Comparison of ENCODE assay signal across 8 cellular contexts in the genomic region with DNA sequence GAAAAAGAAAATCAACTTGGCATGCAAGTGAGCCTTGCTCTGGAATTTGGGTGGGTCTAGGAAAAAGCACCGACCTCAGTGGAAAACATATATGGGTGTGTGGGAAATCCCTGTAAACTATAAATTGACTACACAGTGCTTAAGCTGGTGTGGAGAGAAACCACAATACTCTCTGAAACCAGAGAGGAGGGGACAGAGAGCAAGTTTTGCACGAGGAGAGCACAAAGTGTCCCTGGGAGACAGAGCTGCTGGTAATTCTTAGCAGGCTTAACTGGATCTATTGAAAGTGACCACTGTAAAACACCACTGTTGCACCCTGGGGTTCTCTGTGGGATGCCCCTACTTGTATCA.
DNase-seq lines count a peak whose midpoint lies in the region; ATAC-seq and TF ChIP-seq lines count a peak whose summit lies in the region.
"Had no signal": no experiment of that assay in that cellular context is flagged by ENCODE, and none has a peak within 500 bp of the region (broad histone marks: within the 10 kb centered on the region; RNA-seq: fewer than 3 reads in every experiment).

No MANE protein-coding gene starts in this region.

- H3K27ac ChIP-seq in KMS-11 = peak overlapping the region; percentile 88
- H3K27ac ChIP-seq in skin epidermis = peak overlapping the region in 17 of 21 experiments; percentile 4 to 87 (median 74)

- no peaks in the 10 kb centered on the region for H3K27me3 ChIP-seq in KMS-11 (ENCODE audit: insufficient read depth, low read depth)

- H3K4me3 ChIP-seq in KMS-11 (IDR thresholded peaks at IDR 0.05; ENCODE audit: insufficient read depth, low read depth, low read length) (no peak overlapping the region), skin epidermis (no peak overlapping the region)

- H2AFZ ChIP-seq in KMS-11 (ENCODE audit: low read depth) = peak overlapping the region; percentile 71

- H3K4me2 ChIP-seq in KMS-11 = peak overlapping the region; percentile 79

- no peak for TF ChIP-seq CTCF in KMS-11 (conservative IDR thresholded peaks at IDR 0.05; ENCODE audit: low read depth, low read length)

- DNase-seq in NCI-H1105 (lab: John Stamatoyannopoulos, UW) (no peak), Kasumi-1 (lab: John Stamatoyannopoulos, UW) (no peak)
- DNase-seq in stimulated activated CD4-positive, alpha-beta T cell treated with anti-CD3 and anti-CD28 coated beads, Interleukin-2, amount 100 ng/mL, for 24 hours = no peak
- DNase-seq: NCI-H446 treated with DMSO at 0.1 percent for 48 hours had no signal

- ATAC-seq in GM19043 (IDR thresholded peaks at IDR 0.05; ENCODE audit: low read depth, unreplicated experiment) (peak; percentile 63), HG02588 (IDR thresholded peaks at IDR 0.05; ENCODE audit: unreplicated experiment) (peak; percentile 87)

- H3K36me3 ChIP-seq in KMS-11 (ENCODE audit: insufficient read depth) = no peaks in the 10 kb centered on the region

- H3K9ac ChIP-seq in KMS-11 = peak overlapping the region; percentile 60

- no peaks in the 10 kb centered on the region for H3K79me2 ChIP-seq in KMS-11 (ENCODE audit: insufficient read depth, low read depth)

- H3K4me1 ChIP-seq in KMS-11 (ENCODE audit: low read depth, poor library complexity, severe bottlenecking) = peaks cover 58% of the 10 kb centered on the region

- H4K20me1 ChIP-seq in KMS-11 (ENCODE audit: insufficient read depth) = no peaks in the 10 kb centered on the region
